Comparison of ENCODE assay signal across 24 cellular contexts in genomic region chr9:19470981-19471650, GRCh38.
DNase-seq lines count a peak whose midpoint lies in the region; ATAC-seq and TF ChIP-seq lines count a peak whose summit lies in the region.
"Had no signal": no experiment of that assay in that cellular context is flagged by ENCODE, and none has a peak within 500 bp of the region (broad histone marks: within the 10 kb centered on the region; RNA-seq: fewer than 3 reads in every experiment).

No MANE protein-coding gene starts in this region.

- no peak overlapping the region for H3K9ac ChIP-seq in adipocyte (ENCODE audit: low read length)
- no peak overlapping the region for H3K9ac ChIP-seq in endodermal cell (ENCODE audit: extremely low read depth, low read length, poor library complexity, severe bottlenecking)
- H3K9ac ChIP-seq in skeletal muscle satellite cell (ENCODE audit: low read depth, low read length): no peak overlapping the region
- H3K9ac ChIP-seq: KMS-11 had no signal

- ATAC-seq in HG02763 (IDR thresholded peaks at IDR 0.05; ENCODE audit: unreplicated experiment): no peak

- H3K4me2 ChIP-seq in skeletal muscle satellite cell (ENCODE audit: low read length): peak overlapping the region; percentile 25
- H3K4me2 ChIP-seq: KMS-11 had no signal

- H3K4me1 Mint-ChIP-seq in endodermal cell: peaks cover 1% of the 10 kb centered on the region

- no peak overlapping the region for H3K4me3 Mint-ChIP-seq in endodermal cell

- 87 to 90% methylated on average over 9 to 10 of the region's 10 CpGs for WGBS in endodermal cell (ENCODE audit: insufficient coverage in 1 of 2, insufficient read length in 1 of 2), 2 experiments

- no peaks in the 10 kb centered on the region for H3K9me3 Mint-ChIP-seq in endodermal cell
- H3K9me3 Mint-ChIP-seq: activated T-cell treated with anti-CD3 and anti-CD28 coated beads, Interleukin-2, amount 50 U/mL, for 24 hours; effector memory CD8-positive, alpha-beta T cell; natural killer cell treated with Interleukin-12 subunit alpha and Interleukin-12 subunit beta and Interleukin-15 and Interleukin-18, amount 100 ng/mL, for 72 hours; stimulated activated naive B cell treated with anti-CD40 and anti-IgM and Interleukin-4, amounts not matched to agents 10 μg/mL and 1 μg/mL and 100 μg/mL, for 72 hours; T-helper 2 cell treated with Interferon-gamma antibody and Interleukin-4, amounts not matched to agents 5 μg/mL and 100 μg/mL, for 36 hours had no signal

- H3K4me3 ChIP-seq in adipocyte (ENCODE audit: low read length) (peak overlapping the region; percentile 24), endodermal cell (ENCODE audit: low read length) (no peak overlapping the region), skeletal muscle satellite cell (ENCODE audit: low read length) (no peak overlapping the region)
- H3K4me3 ChIP-seq: hepatocyte, left lung had no signal

- DNase-seq in adipocyte (ENCODE audit: low read depth) (no peak), endodermal cell (peak; percentile 20), C1 segment of cervical spinal cord (lab: John Stamatoyannopoulos, UW) (no peak), NCI-H2227 (lab: John Stamatoyannopoulos, UW; ENCODE audit: unreplicated experiment) (no peak)
- no peak for DNase-seq in stimulated activated CD4-positive, alpha-beta T cell treated with anti-CD3 and anti-CD28 coated beads, Interleukin-4, amount 100 ng/mL, for 24 hours
- DNase-seq: GF-D8 had no signal

- H3K27ac Mint-ChIP-seq in endodermal cell: no peak overlapping the region
- H3K27ac Mint-ChIP-seq: natural killer cell treated with Interleukin-12 subunit alpha and Interleukin-12 subunit beta and Interleukin-15 and Interleukin-18, amount 100 ng/mL, for 72 hours; stimulated activated naive B cell treated with anti-CD40 and anti-IgM and Interleukin-4, amounts not matched to agents 10 μg/mL and 1 μg/mL and 100 μg/mL, for 72 hours; T-helper 2 cell treated with Interferon-gamma antibody and Interleukin-4, amounts not matched to agents 5 μg/mL and 100 μg/mL, for 36 hours had no signal

- peaks cover 9% of the 10 kb centered on the region for H3K27me3 Mint-ChIP-seq in endodermal cell (ENCODE audit: insufficient read depth)

- no peaks in the 10 kb centered on the region for H3K9me3 ChIP-seq in adipocyte (ENCODE audit: control insufficient read depth, low read length)
- H3K9me3 ChIP-seq in endodermal cell (ENCODE audit: control insufficient read depth, low read length): no peaks in the 10 kb centered on the region
- no peaks in the 10 kb centered on the region for H3K9me3 ChIP-seq in skeletal muscle satellite cell (replicated peaks; ENCODE audit: low read length)
- H3K9me3 ChIP-seq: adrenal gland, Caco-2, left lung, pancreas, vagina had no signal

- TF ChIP-seq CTCF in endodermal cell (conservative IDR thresholded peaks at IDR 0.05): no peak

- H3K36me3 Mint-ChIP-seq in endodermal cell (ENCODE audit: low read depth): no peaks in the 10 kb centered on the region
- H3K36me3 Mint-ChIP-seq: natural killer cell treated with Interleukin-12 subunit alpha and Interleukin-12 subunit beta and Interleukin-15 and Interleukin-18, amount 100 ng/mL, for 72 hours; stimulated activated naive B cell treated with anti-CD40 and anti-IgM and Interleukin-4, amounts not matched to agents 10 μg/mL and 1 μg/mL and 100 μg/mL, for 72 hours had no signal

- no peaks in the 10 kb centered on the region for H3K36me3 ChIP-seq in adipocyte (ENCODE audit: control insufficient read depth, insufficient read depth, low read length, severe bottlenecking)
- H3K36me3 ChIP-seq in endodermal cell (ENCODE audit: control insufficient read depth, insufficient read depth, low read length): no peaks in the 10 kb centered on the region
- H3K36me3 ChIP-seq in skeletal muscle satellite cell (ENCODE audit: insufficient read depth, low read length): no peaks in the 10 kb centered on the region
- H3K36me3 ChIP-seq: adrenal gland, left lung, pancreas, vagina had no signal

- H3K27me3 ChIP-seq in adipocyte (replicated peaks; ENCODE audit: control insufficient read depth, insufficient read depth, low read length) (peaks cover 13% of the 10 kb centered on the region), endodermal cell (ENCODE audit: control insufficient read depth, insufficient read depth, low read length, poor library complexity, severe bottlenecking) (no peaks in the 10 kb centered on the region), layer of hippocampus (ENCODE audit: control insufficient read depth, insufficient read depth, low read length) (no peaks in the 10 kb centered on the region), skeletal muscle satellite cell (ENCODE audit: control insufficient read depth, insufficient read depth, low read length) (peaks cover 34% of the 10 kb centered on the region)
- H3K27me3 ChIP-seq: adrenal gland, hepatocyte, left lung, pancreas, vagina had no signal

- H3K4me1 ChIP-seq in adipocyte (ENCODE audit: control insufficient read depth, insufficient read depth, low read length) (peaks cover 13% of the 10 kb centered on the region), endodermal cell (ENCODE audit: control insufficient read depth, insufficient read depth, low read length) (no peaks in the 10 kb centered on the region), skeletal muscle satellite cell (ENCODE audit: control insufficient read depth, insufficient read depth, low read length) (peaks cover 8% of the 10 kb centered on the region)
- H3K4me1 ChIP-seq: Caco-2, left lung, pancreas, vagina had no signal

- no peak overlapping the region for H3K27ac ChIP-seq in endodermal cell (ENCODE audit: low read depth, low read length)
- peak overlapping the region; percentile 69 for H3K27ac ChIP-seq in layer of hippocampus (ENCODE audit: low read depth, low read length)
- H3K27ac ChIP-seq: adrenal gland, C4-2B, hepatocyte, KMS-11, left lung, pancreas, RWPE1, vagina, VCaP had no signal
